Comparison of ENCODE assay signal across 8 cellular contexts in genomic region chr15:40941078-40941527, GRCh38. TPM values are rescaled to one million over a fixed set of nuclear protein-coding genes. Genes with fewer than 3 reads are reported as not detected.
DNase-seq lines count a peak whose midpoint lies in the region; ATAC-seq and TF ChIP-seq lines count a peak whose summit lies in the region.

No MANE protein-coding gene starts in this region.

- H3K27ac Mint-ChIP-seq in T-helper 17 cell, result peak overlapping the region; percentile 72

- H3K9me3 ChIP-seq in HCT116 (ENCODE audit: control insufficient read depth in 1 of 2, insufficient read depth in 1 of 2, low read depth in 1 of 2, low read length in 2 of 2) (no peaks in the 10 kb centered on the region), T-helper 17 cell (ENCODE audit: control insufficient read depth, low read length, poor library complexity, severe bottlenecking) (no peaks in the 10 kb centered on the region)

- no peak for DNase-seq in HCT116 (ENCODE audit: low read depth, low spot score)
- no peak for DNase-seq in T-helper 17 cell
- no peak for DNase-seq in fibroblast of the aortic adventitia (ENCODE audit: low read depth)
- no peak for DNase-seq in GF-D8 (lab: John Stamatoyannopoulos, UW)
- no peak for DNase-seq in OCI-M1 (lab: John Stamatoyannopoulos, UW)

- peak overlapping the region; percentile 73 for H3K9ac ChIP-seq in HCT116 (ENCODE audit: low read length)

- TF ChIP-seq POLR2A in HCT116 (IDR thresholded peaks at IDR 0.05; ENCODE audit: borderline replicate concordance, extremely low read depth, insufficient read depth, insufficient read length), result no peak

- H3K27ac ChIP-seq in HCT116 (ENCODE audit: low read depth, low read length) (peak overlapping the region; percentile 72), skin epidermis (peak overlapping the region; percentile 4 to 94 (median 79))

- H3K27me3 ChIP-seq in HCT116 (ENCODE audit: insufficient read depth, low read length), result no peaks in the 10 kb centered on the region

- no peaks in the 10 kb centered on the region for H3K79me2 ChIP-seq in HCT116 (ENCODE audit: insufficient read depth, low read length)

- H3K36me3 Mint-ChIP-seq in T-helper 17 cell (ENCODE audit: low read depth), result no peaks in the 10 kb centered on the region

- CTCF ChIA-PET in HCT116 (lab: Charles Lee), result interaction anchor here (0.8 to 2.7 kb wide), 12 partner anchors 8 to 290 kb away, joined by 3 to 36 read pairs (median 6); partner anchors contain the start of genes CHAC1, CHP1 and DLL4

- TF ChIP-seq RAD21 in HCT116 (IDR thresholded peaks at IDR 0.05; ENCODE audit: low read depth), result no peak

- ATAC-seq in HCT116 (no peak), T-helper 17 cell (no peak), GM18867 (IDR thresholded peaks at IDR 0.05; ENCODE audit: unreplicated experiment) (no peak), GM21515 (IDR thresholded peaks at IDR 0.05; ENCODE audit: unreplicated experiment) (no peak)

- H3K9me2 ChIP-seq in HCT116 (ENCODE audit: insufficient read depth), result no peaks in the 10 kb centered on the region

- H3K27me3 Mint-ChIP-seq in T-helper 17 cell, result no peaks in the 10 kb centered on the region

- intact Hi-C loops in HCT116 (cut with micrococcal nuclease), result no loop called here

- H4K20me1 ChIP-seq in HCT116 (ENCODE audit: insufficient read depth), result no peaks in the 10 kb centered on the region

- peak overlapping the region; percentile 78 for H3K4me3 Mint-ChIP-seq in T-helper 17 cell

- H2AFZ ChIP-seq in HCT116 (ENCODE audit: low read depth, low read length, poor library complexity, severe bottlenecking), result no peak overlapping the region

- no peaks in the 10 kb centered on the region for H3K36me3 ChIP-seq in HCT116 (ENCODE audit: control insufficient read depth in 1 of 2, insufficient read depth in 2 of 2, low read length in 2 of 2)

- peak overlapping the region; percentile 97 for H3K4me2 ChIP-seq in HCT116 (ENCODE audit: low read length)

- BruUV-seq in HCT116 (replicated peaks; lab: Mats Ljungman, UMichigan), result TSS peak; percentile 77

- POLR2A ChIA-PET in HCT116 (lab: Charles Lee), result interaction anchor here (1.0 to 5.7 kb wide), 3 partner anchors 12 to 18 kb away, joined by 3 to 39 read pairs (median 39); partner anchors contain the start of genes CHAC1 and DLL4

- RAD21 ChIA-PET in HCT116 (lab: Charles Lee; ENCODE audit: low non-redundant PET in 1 of 2, low total read pairs in 2 of 2, uncharacterized antibody in 2 of 2, unreplicated experiment in 2 of 2), result interaction anchor here in 1 of 2 experiments (1.2 to 1.6 kb wide), 2 partner anchors 12 to 35 kb away, joined by 4 read pairs; partner anchors contain the start of gene DLL4

- H3K4me3 ChIP-seq in HCT116 (replicated peaks in 1 of 2; ENCODE audit: low read depth in 1 of 2, low read length in 2 of 2), result peak overlapping the region; percentile 53 to 60
- H3K4me3 ChIP-seq in fibroblast of the aortic adventitia (ENCODE audit: low read depth, low read length), result peak overlapping the region; percentile 50
- peak overlapping the region; percentile 23 to 56 (median 45) for H3K4me3 ChIP-seq in skin epidermis

- H3K4me1 Mint-ChIP-seq in T-helper 17 cell, result peaks cover 28% of the 10 kb centered on the region

- H3K4me1 ChIP-seq in HCT116 (ENCODE audit: control insufficient read depth in 1 of 2, insufficient read depth in 2 of 2, low read length in 2 of 2), result peaks cover 17 to 18% of the 10 kb centered on the region in 2 experiments; a peak in 3 of 4 replicates

- TF ChIP-seq CTCF in HCT116 (IDR thresholded peaks at IDR 0.05 in 2 of 3, conservative IDR thresholded peaks at IDR 0.05 in 1 of 3; ENCODE audit: borderline replicate concordance in 1 of 3, insufficient read depth in 1 of 3, low read depth in 2 of 3, low read length in 2 of 3) (no peak), fibroblast of the aortic adventitia (IDR thresholded peaks at IDR 0.05; ENCODE audit: insufficient read depth, low read length) (no peak)

TF ChIP-seq in HCT116, 20 proteins besides CTCF, POLR2A, EP300 and RAD21:
- TF ChIP-seq SP1 (IDR thresholded peaks at IDR 0.05; ENCODE audit: low read depth) (no peak), JUND (IDR thresholded peaks at IDR 0.05) (no peak), ELF1 (IDR thresholded peaks at IDR 0.05; ENCODE audit: borderline replicate concordance, low read depth) (no peak), ZFX (IDR thresholded peaks at IDR 0.05) (no peak), YY1 (IDR thresholded peaks at IDR 0.05; ENCODE audit: extremely low read depth, insufficient replicate concordance, low read depth, low read length) (no peak), SRF (IDR thresholded peaks at IDR 0.05; ENCODE audit: low read depth) (no peak), TCF7L2 (IDR thresholded peaks at IDR 0.05; ENCODE audit: borderline replicate concordance, extremely low read depth, insufficient read depth, insufficient read length) (no peak), MAX (IDR thresholded peaks at IDR 0.05) (no peak; the same call in 1 of the 2 replicates)

RNA-seq across cellular contexts. Expression of gene DLL4, which starts 12.0 kb away (rescaled TPM):
- 1.5 TPM for total RNA-seq in HCT116 (2021; ENCODE audit: unreplicated experiment)
- 1.0 and 1.2 TPM in 2 replicates for polyA plus RNA-seq in HCT116 (2012)
- total RNA-seq in T-helper 17 cell, result not detected
- 0.08 and 0.09 TPM in 2 replicates for total RNA-seq in fibroblast of the aortic adventitia (ENCODE audit: low replicate concordance)

RNA-seq across cellular contexts. Expression of gene CHAC1, which starts 12.2 kb away (rescaled TPM):
- total RNA-seq in HCT116 (2021; ENCODE audit: unreplicated experiment) (58.9 TPM), T-helper 17 cell (under 1 TPM; 0.35 to 0.70 TPM), fibroblast of the aortic adventitia (ENCODE audit: low replicate concordance) (4.7 and 11.4 TPM in 2 replicates)
- polyA plus RNA-seq in HCT116 (2012), result 70.2 and 93.5 TPM in 2 replicates

RNA-seq across cellular contexts. Expression of gene VPS18, which starts 46.9 kb away (rescaled TPM):
- total RNA-seq in HCT116 (2021; ENCODE audit: unreplicated experiment) (16.9 TPM), T-helper 17 cell (10 to 100 TPM; 13.6 to 18.4 TPM), fibroblast of the aortic adventitia (ENCODE audit: low replicate concordance) (32.2 and 57.4 TPM in 2 replicates)
- 9.3 and 10.0 TPM in 2 replicates for polyA plus RNA-seq in HCT116 (2012)
